ENCODE assay signal across 8 cellular contexts in genomic region chr1:68801440-68801839, GRCh38.
"Had no signal": no experiment of that assay in that cellular context is flagged by ENCODE, and none has a peak within 500 bp of the region (broad histone marks: within the 10 kb centered on the region; RNA-seq: fewer than 3 reads in every experiment).

No MANE protein-coding gene starts in this region.

- ATAC-seq: GM12878 had no signal

- DNase-seq: GDM1, GF-D8 had no signal

- H3K4me3 ChIP-seq: GM12878 had no signal

- FAIRE-seq: G401.6, GM12878, GM12891, GM12892, GM18507, GM19239 had no signal
